In the genomic region with DNA sequence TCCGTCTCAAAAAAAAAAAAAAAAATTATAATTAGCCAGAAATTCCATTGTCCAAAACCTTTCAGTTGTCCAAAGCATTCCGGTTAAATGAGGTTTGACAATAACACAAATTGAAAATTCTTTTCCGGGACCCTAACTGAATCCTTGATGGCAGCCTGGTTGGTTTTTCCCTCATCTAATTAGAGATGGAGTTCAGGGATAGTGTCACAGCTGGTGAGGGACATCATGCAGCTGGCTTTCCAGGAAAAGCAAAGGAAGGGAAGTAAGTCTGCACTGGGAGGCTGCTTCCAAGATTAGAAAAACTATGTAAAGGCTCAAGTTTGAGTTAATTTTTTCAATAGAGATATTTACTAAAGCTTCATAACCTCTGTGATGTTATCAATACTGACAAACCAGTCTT, we compare ENCODE assay signal across 14 cellular contexts.
A peak's percentile ranks its signal among the peaks of the same experiment; 100 is the strongest.
DNase-seq lines count a peak whose midpoint lies in the region; ATAC-seq and TF ChIP-seq lines count a peak whose summit lies in the region.
"Had no signal": no experiment of that assay in that cellular context is flagged by ENCODE, and none has a peak within 500 bp of the region (broad histone marks: within the 10 kb centered on the region; RNA-seq: fewer than 3 reads in every experiment).

No MANE protein-coding gene starts in this region.

- H3K4me2 ChIP-seq in neural progenitor cell = no peak overlapping the region

- H3K27ac ChIP-seq in endodermal cell (ENCODE audit: low read depth, low read length) (no peak overlapping the region), neural progenitor cell (peak overlapping the region; percentile 21)

- H3K36me3 ChIP-seq in endodermal cell (ENCODE audit: control insufficient read depth, insufficient read depth, low read length) (no peaks in the 10 kb centered on the region), neural progenitor cell (no peaks in the 10 kb centered on the region)

- no peak for ATAC-seq in HG02885 (IDR thresholded peaks at IDR 0.05; ENCODE audit: poor library complexity, unreplicated experiment)

- H3K79me2 ChIP-seq in neural progenitor cell (ENCODE audit: low read depth) = no peaks in the 10 kb centered on the region

- H3K9me3 Mint-ChIP-seq in endodermal cell (peaks cover 25% of the 10 kb centered on the region), neural progenitor cell (peaks cover 17% of the 10 kb centered on the region)

- H3K9me3 ChIP-seq in endodermal cell (ENCODE audit: control insufficient read depth, low read length) = peaks cover 47% of the 10 kb centered on the region
- no peaks in the 10 kb centered on the region for H3K9me3 ChIP-seq in neural progenitor cell (ENCODE audit: low read depth)

- H3K4me1 ChIP-seq in endodermal cell (ENCODE audit: control insufficient read depth, insufficient read depth, low read length) (no peaks in the 10 kb centered on the region), neural progenitor cell (peaks cover 19% of the 10 kb centered on the region)

- WGBS in endodermal cell (ENCODE audit: insufficient coverage in 1 of 2, insufficient read length in 1 of 2), 2 experiments = 90 to 99% methylated on average over 3 of the region's 3 CpGs

- H3K27me3 Mint-ChIP-seq in endodermal cell (ENCODE audit: insufficient read depth) (no peaks in the 10 kb centered on the region), neural progenitor cell (ENCODE audit: insufficient read depth, low read depth) (peaks cover 4% of the 10 kb centered on the region)

- no peak overlapping the region for H3K4me3 ChIP-seq in endodermal cell (ENCODE audit: low read length)
- H3K4me3 ChIP-seq in neural progenitor cell = no peak overlapping the region

- no peaks in the 10 kb centered on the region for H4K20me1 ChIP-seq in neural progenitor cell (ENCODE audit: low read depth)

- no peak for TF ChIP-seq CTCF in endodermal cell (conservative IDR thresholded peaks at IDR 0.05)
- no peak for TF ChIP-seq CTCF in neural progenitor cell (IDR thresholded peaks at IDR 0.05)

- H3K4me3 Mint-ChIP-seq in endodermal cell = no peak overlapping the region
- H3K4me3 Mint-ChIP-seq in neural progenitor cell = no peak overlapping the region
- H3K4me3 Mint-ChIP-seq: CD4-positive, alpha-beta memory T cell had no signal

- peaks cover 39% of the 10 kb centered on the region for H3K36me3 Mint-ChIP-seq in endodermal cell (ENCODE audit: low read depth)
- peaks cover 11% of the 10 kb centered on the region for H3K36me3 Mint-ChIP-seq in neural progenitor cell
- H3K36me3 Mint-ChIP-seq: CD4-positive, alpha-beta memory T cell had no signal

- no peak overlapping the region for H3K9ac ChIP-seq in endodermal cell (ENCODE audit: extremely low read depth, low read length, poor library complexity, severe bottlenecking)
- H3K9ac ChIP-seq in neural progenitor cell = no peak overlapping the region

- peaks cover 4% of the 10 kb centered on the region for H3F3A ChIP-seq in neural progenitor cell (ENCODE audit: low read depth)

- peak overlapping the region; percentile 37 for H3K27ac Mint-ChIP-seq in endodermal cell
- H3K27ac Mint-ChIP-seq in neural progenitor cell = no peak overlapping the region
- H3K27ac Mint-ChIP-seq: CD4-positive, alpha-beta memory T cell had no signal

- peak; percentile 63 for DNase-seq in SK-N-DZ (ENCODE audit: low spot score)
- no peak for DNase-seq in endodermal cell
- no peak for DNase-seq in neural progenitor cell (ENCODE audit: low spot score)
- no peak for DNase-seq in NCI-H526 (lab: John Stamatoyannopoulos, UW)
- DNase-seq in NCI-H524 (lab: John Stamatoyannopoulos, UW) = no peak
- DNase-seq: C1 segment of cervical spinal cord; Calu3; CD4-positive, alpha-beta memory T cell; COR-L47; DMS53; DMS79 treated with DMSO at 0.1 percent for 48 hours; H7; HCEC 1CT had no signal

- peaks cover 13% of the 10 kb centered on the region for H3K4me1 Mint-ChIP-seq in endodermal cell
- H3K4me1 Mint-ChIP-seq in neural progenitor cell = peaks cover 3% of the 10 kb centered on the region
- H3K4me1 Mint-ChIP-seq: CD4-positive, alpha-beta memory T cell had no signal

- no peak overlapping the region for H2AFZ ChIP-seq in neural progenitor cell (replicated peaks)

- no peaks in the 10 kb centered on the region for H3K27me3 ChIP-seq in endodermal cell (ENCODE audit: control insufficient read depth, insufficient read depth, low read length, poor library complexity, severe bottlenecking)
- no peaks in the 10 kb centered on the region for H3K27me3 ChIP-seq in neural progenitor cell
